Comparison of ENCODE assay signal across 8 cellular contexts in genomic region chr13:45280751-45281634, GRCh38. TPM values are rescaled to one million over a fixed set of nuclear protein-coding genes. Genes with fewer than 3 reads are reported as not detected.
DNase-seq lines count a peak whose midpoint lies in the region; ATAC-seq and TF ChIP-seq lines count a peak whose summit lies in the region.

No MANE protein-coding gene starts in this region.

- DNase-seq in NCI-H2081 (lab: John Stamatoyannopoulos, UW), result peak; percentile 68 to 75
- no peak for DNase-seq in NCI-H2081 treated with DMSO at 0.1 percent for 48 hours (lab: John Stamatoyannopoulos, UW)
- peak; percentile 45 for DNase-seq in NCI-H345 (lab: John Stamatoyannopoulos, UW)
- peak; percentile 60 for DNase-seq in activated CD8-positive, alpha-beta memory T cell treated with anti-CD3 and anti-CD28 coated beads, Interleukin-2, amount 10 ng/mL, durations not matched to agents 7 days and 5 days
- peak; percentile 42 for DNase-seq in stromal cell of bone marrow (ENCODE audit: low read depth)

- no peaks in the 10 kb centered on the region for H3K9me3 Mint-ChIP-seq in activated CD8-positive, alpha-beta memory T cell treated with anti-CD3 and anti-CD28 coated beads, Interleukin-2, amount 10 ng/mL, durations not matched to agents 7 days and 5 days (ENCODE audit: low read depth)
- H3K9me3 Mint-ChIP-seq in nephron, result no peaks in the 10 kb centered on the region

- no peak overlapping the region for H3K4me3 Mint-ChIP-seq in activated CD8-positive, alpha-beta memory T cell treated with anti-CD3 and anti-CD28 coated beads, Interleukin-2, amount 10 ng/mL, durations not matched to agents 7 days and 5 days
- H3K4me3 Mint-ChIP-seq in nephron, result no peak overlapping the region

- H3K27me3 Mint-ChIP-seq in activated CD8-positive, alpha-beta memory T cell treated with anti-CD3 and anti-CD28 coated beads, Interleukin-2, amount 10 ng/mL, durations not matched to agents 7 days and 5 days, result no peaks in the 10 kb centered on the region
- no peaks in the 10 kb centered on the region for H3K27me3 Mint-ChIP-seq in nephron (ENCODE audit: low read depth)

- CTCF ChIA-PET in activated CD8-positive, alpha-beta memory T cell treated with anti-CD3 and anti-CD28 coated beads, Interleukin-2, amount 10 ng/mL, durations not matched to agents 7 days and 5 days (lab: Charles Lee), result interaction anchor here (1.0 to 4.4 kb wide), 11 partner anchors 10 to 308 kb away, joined by 3 to 41 read pairs (median 3); partner anchors contain the start of gene GTF2F2

- H3K36me3 Mint-ChIP-seq in activated CD8-positive, alpha-beta memory T cell treated with anti-CD3 and anti-CD28 coated beads, Interleukin-2, amount 10 ng/mL, durations not matched to agents 7 days and 5 days, result peaks cover 14% of the 10 kb centered on the region
- peaks cover 36% of the 10 kb centered on the region for H3K36me3 Mint-ChIP-seq in nephron (ENCODE audit: low read depth)

- peaks cover 2% of the 10 kb centered on the region for H3K4me1 Mint-ChIP-seq in activated CD8-positive, alpha-beta memory T cell treated with anti-CD3 and anti-CD28 coated beads, Interleukin-2, amount 10 ng/mL, durations not matched to agents 7 days and 5 days
- H3K4me1 Mint-ChIP-seq in nephron, result peaks cover 5% of the 10 kb centered on the region

- peak; percentile 63 to 67 (median 64) for TF ChIP-seq CTCF in nephron (IDR thresholded peaks at IDR 0.05; ENCODE audit: unreplicated experiment in 3 of 3)

- no peak overlapping the region for H3K27ac Mint-ChIP-seq in activated CD8-positive, alpha-beta memory T cell treated with anti-CD3 and anti-CD28 coated beads, Interleukin-2, amount 10 ng/mL, durations not matched to agents 7 days and 5 days
- H3K27ac Mint-ChIP-seq in nephron, result no peak overlapping the region

- ATAC-seq in HG02981 (IDR thresholded peaks at IDR 0.05; ENCODE audit: unreplicated experiment), result peak; percentile 65
- peak; percentile 69 for ATAC-seq in activated CD8-positive, alpha-beta memory T cell treated with anti-CD3 and anti-CD28 coated beads, Interleukin-2, amount 10 ng/mL, durations not matched to agents 7 days and 5 days
- ATAC-seq in esophagus mucosa, result peak; percentile 97

RNA-seq across cellular contexts. Expression of gene TPT1, which starts 60.0 kb away (rescaled TPM):
- total RNA-seq in activated CD8-positive, alpha-beta memory T cell treated with anti-CD3 and anti-CD28 coated beads, Interleukin-2, amount 10 ng/mL, durations not matched to agents 7 days and 5 days, result 1,000 to 10,000 TPM; 3,114 to 3,198 TPM
- 4,303 TPM for total RNA-seq in esophagus mucosa
